Comparison of ENCODE assay signal across 12 cellular contexts in the genomic region with DNA sequence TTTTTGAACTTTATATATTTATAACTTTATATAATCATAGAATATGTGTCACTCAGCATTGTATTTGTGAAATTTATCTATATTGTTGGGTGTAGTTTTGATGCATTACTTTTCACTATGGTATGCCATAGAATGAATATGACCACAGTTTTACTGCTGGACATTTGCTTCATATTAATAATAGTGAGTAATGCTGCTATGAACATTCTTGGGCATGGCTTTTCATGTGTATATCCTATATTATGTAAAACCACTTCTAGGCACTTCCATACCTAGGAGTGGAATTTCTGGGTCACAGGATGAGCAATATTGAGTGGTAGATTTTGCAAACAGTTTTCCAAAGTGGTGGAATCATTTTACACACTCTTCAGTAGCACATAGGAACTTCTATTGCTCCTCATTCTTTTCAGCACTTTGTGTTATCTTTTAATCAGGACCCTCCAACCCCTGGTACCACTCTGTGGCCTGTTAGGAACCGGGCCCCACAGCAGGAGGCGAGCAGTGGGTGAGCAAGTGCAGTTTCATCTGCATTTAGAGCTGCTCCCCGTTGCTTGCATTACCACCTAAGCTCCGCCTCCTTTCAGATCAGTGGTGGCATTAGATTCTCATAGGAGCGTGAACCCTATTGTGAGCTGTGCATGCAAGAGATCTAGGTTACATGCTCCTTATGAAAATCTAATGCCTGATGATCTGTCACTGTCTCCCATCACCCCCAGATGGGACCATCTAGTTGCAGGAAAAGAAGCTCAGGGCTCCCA.
"Had no signal": no experiment of that assay in that cellular context is flagged by ENCODE, and none has a peak within 500 bp of the region (broad histone marks: within the 10 kb centered on the region; RNA-seq: fewer than 3 reads in every experiment).

No MANE protein-coding gene starts in this region.

- H3K27me3 Mint-ChIP-seq: stimulated activated memory B cell treated with anti-CD40 and anti-IgM and Interleukin-4, amounts not matched to agents 10 μg/mL and 1 μg/mL and 100 μg/mL, for 72 hours had no signal

- H3K4me3 Mint-ChIP-seq: activated CD4-positive, alpha-beta T cell treated with anti-CD3 and anti-CD28 coated beads, Interleukin-2, amount 10 ng/mL, durations not matched to agents 7 days and 5 days; effector memory CD8-positive, alpha-beta T cell; nephron progenitor cell; stimulated activated memory B cell treated with anti-CD40 and anti-IgM and Interleukin-4, amounts not matched to agents 10 μg/mL and 1 μg/mL and 100 μg/mL, for 72 hours; T-helper 2 cell treated with Interferon-gamma antibody and Interleukin-4, amounts not matched to agents 5 μg/mL and 100 μg/mL, for 36 hours had no signal

- H3K36me3 Mint-ChIP-seq: stimulated activated memory B cell treated with anti-CD40 and anti-IgM and Interleukin-4, amounts not matched to agents 10 μg/mL and 1 μg/mL and 100 μg/mL, for 72 hours had no signal

- ATAC-seq: effector memory CD8-positive, alpha-beta T cell; stimulated activated memory B cell treated with anti-CD40 and anti-IgM and Interleukin-4, amounts not matched to agents 10 μg/mL and 1 μg/mL and 100 μg/mL, for 72 hours had no signal

- H3K4me1 Mint-ChIP-seq: activated CD4-positive, alpha-beta T cell treated with anti-CD3 and anti-CD28 coated beads, Interleukin-2, amount 10 ng/mL, durations not matched to agents 7 days and 5 days; stimulated activated memory B cell treated with anti-CD40 and anti-IgM and Interleukin-4, amounts not matched to agents 10 μg/mL and 1 μg/mL and 100 μg/mL, for 72 hours had no signal

- H3K27ac Mint-ChIP-seq: activated CD4-positive, alpha-beta T cell treated with anti-CD3 and anti-CD28 coated beads, Interleukin-2, amount 10 ng/mL, durations not matched to agents 7 days and 5 days; effector memory CD8-positive, alpha-beta T cell; nephron progenitor cell; stimulated activated memory B cell treated with anti-CD40 and anti-IgM and Interleukin-4, amounts not matched to agents 10 μg/mL and 1 μg/mL and 100 μg/mL, for 72 hours; T-helper 2 cell treated with Interferon-gamma antibody and Interleukin-4, amounts not matched to agents 5 μg/mL and 100 μg/mL, for 36 hours had no signal

- H3K9me3 Mint-ChIP-seq: activated CD4-positive, alpha-beta T cell treated with anti-CD3 and anti-CD28 coated beads, Interleukin-2, amount 10 ng/mL, durations not matched to agents 7 days and 5 days; effector memory CD8-positive, alpha-beta T cell; T-helper 2 cell treated with Interferon-gamma antibody and Interleukin-4, amounts not matched to agents 5 μg/mL and 100 μg/mL, for 36 hours had no signal

- DNase-seq: activated CD4-positive, alpha-beta T cell treated with anti-CD3 and anti-CD28 coated beads, Interleukin-2, amount 10 ng/mL, durations not matched to agents 7 days and 5 days; activated CD8-positive, alpha-beta memory T cell treated with anti-CD3 and anti-CD28 coated beads for 24 hours; activated naive CD4-positive, alpha-beta T cell; anterior cingulate cortex; dermis blood vessel endothelial cell; effector memory CD8-positive, alpha-beta T cell; erythroblast; nephron progenitor cell; occipital lobe; stimulated activated CD4-positive, alpha-beta T cell treated with anti-CD3 and anti-CD28 coated beads, Interleukin-2, amount 100 ng/mL, for 48 hours had no signal
